In genomic region chr19:12721656-12722565, GRCh38 we compare ENCODE assay signal across 1 cellular context.
TF ChIP-seq lines count a peak whose summit lies in the region.

No MANE protein-coding gene starts in this region.

TF ChIP-seq in HepG2, 621 proteins besides CTCF, POLR2A, EP300 and RAD21 (continued from another document):
- TF ChIP-seq TAF15 (IDR thresholded peaks at IDR 0.05; ENCODE audit: low read depth, low read length, poor library complexity, severe bottlenecking) (peak; percentile 61), LCORL (IDR thresholded peaks at IDR 0.05) (no peak), LCORL (CRISPR knock-in tag; IDR thresholded peaks at IDR 0.05) (peak; percentile 46; the same call in 1 of the 2 replicates), ARNT2 (CRISPR knock-in tag; IDR thresholded peaks at IDR 0.05; ENCODE audit: low read depth) (no peak), HBP1 (CRISPR knock-in tag; IDR thresholded peaks at IDR 0.05; ENCODE audit: low read depth) (0 out of 2 replicates have a peak, but pooled peaks have one; percentile 43), ZNF431 (CRISPR knock-in tag; IDR thresholded peaks at IDR 0.05; ENCODE audit: borderline replicate concordance, low read depth) (no peak)
